ENCODE assay signal across 9 cellular contexts in genomic region chr10:91843083-91843482, GRCh38.
"Had no signal": no experiment of that assay in that cellular context is flagged by ENCODE, and none has a peak within 500 bp of the region (broad histone marks: within the 10 kb centered on the region; RNA-seq: fewer than 3 reads in every experiment).

No MANE protein-coding gene starts in this region.

- FAIRE-seq: H1, H54, HTR-8/SVneo, K562 had no signal

- DNase-seq: H9, HCEC 1CT, IMR-90, KG1 had no signal

- H3K4me3 ChIP-seq: GM23338, K562 had no signal

- H3K9me3 Mint-ChIP-seq: GM23338, H9 had no signal

- H3K27ac Mint-ChIP-seq: GM23338, H9 had no signal

- H3K4me1 Mint-ChIP-seq: GM23338, H9 had no signal

- ATAC-seq: GM23338, K562 had no signal

- H3K4me2 ChIP-seq: GM23338 had no signal

- H3K4me3 Mint-ChIP-seq: GM23338, H9 had no signal

- H2AFZ ChIP-seq: GM23338 had no signal
